In the genomic region with DNA sequence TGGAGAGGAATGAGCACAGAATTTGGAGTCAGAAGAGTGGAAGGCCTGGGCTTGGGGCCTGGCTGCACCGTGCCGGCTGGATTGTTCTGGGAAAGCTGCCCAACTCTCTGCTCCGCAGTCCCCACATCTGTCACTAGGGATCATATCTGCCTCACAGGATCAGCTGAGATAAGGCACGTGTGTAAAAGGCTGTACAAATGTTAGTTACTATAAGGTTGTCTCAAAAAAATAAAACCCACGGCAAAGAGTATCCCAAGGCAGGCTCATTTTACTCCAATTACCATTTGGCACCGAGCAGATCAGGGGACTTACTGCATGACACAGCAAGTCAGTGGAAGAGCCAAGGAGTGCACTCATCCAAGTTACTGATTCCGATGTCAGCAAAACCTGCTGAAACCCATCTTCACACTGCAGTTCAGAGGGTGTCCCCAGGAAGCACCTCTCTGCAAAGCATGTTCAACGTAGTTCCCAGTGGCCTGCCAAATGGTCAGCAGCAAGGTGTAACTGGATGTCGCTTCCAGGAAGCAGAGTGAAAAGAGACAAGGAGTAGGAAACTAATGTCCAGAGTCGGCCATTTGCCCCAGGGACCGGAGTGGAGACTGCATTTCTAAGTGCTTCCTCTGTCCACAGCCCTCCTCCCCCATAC, we compare ENCODE assay signal across 9 cellular contexts. TPM values are rescaled to one million over a fixed set of nuclear protein-coding genes. Genes with fewer than 3 reads are reported as not detected.
DNase-seq lines count a peak whose midpoint lies in the region; ATAC-seq, FAIRE-seq and TF ChIP-seq lines count a peak whose summit lies in the region.
"Had no signal": no experiment of that assay in that cellular context is flagged by ENCODE, and none has a peak within 500 bp of the region (broad histone marks: within the 10 kb centered on the region; RNA-seq: fewer than 3 reads in every experiment).

No MANE protein-coding gene starts in this region.

- H3K9ac ChIP-seq in SK-N-MC (ENCODE audit: insufficient read length): peak overlapping the region; percentile 56

- H3K27ac Mint-ChIP-seq in activated CD4-positive, alpha-beta memory T cell treated with anti-CD3 and anti-CD28 coated beads, Interleukin-2, amount 10 ng/mL, durations not matched to agents 7 days and 5 days: no peak overlapping the region

- no peak for FAIRE-seq in pancreas (lab: Jason Lieb, UNC)

- peak; percentile 48 for DNase-seq in HFF-Myc (ENCODE audit: extremely low read depth, low read depth)
- DNase-seq in SK-N-MC (ENCODE audit: low read depth, low spot score): no peak
- peak; percentile 86 for DNase-seq in fibroblast of villous mesenchyme (ENCODE audit: low read depth)
- peak in 4 of 6 donors; percentile 39 to 51 (median 42) for DNase-seq in pancreas
- DNase-seq in activated CD4-positive, alpha-beta memory T cell treated with anti-CD3 and anti-CD28 coated beads, Interleukin-2, amount 10 ng/mL, durations not matched to agents 7 days and 5 days: no peak
- DNase-seq in NOMO-1 treated with DMSO at 0.1 percent for 48 hours (lab: John Stamatoyannopoulos, UW; ENCODE audit: unreplicated experiment): no peak
- DNase-seq in T-helper 9 cell: no peak

- no peaks in the 10 kb centered on the region for H3K9me3 Mint-ChIP-seq in activated CD4-positive, alpha-beta memory T cell treated with anti-CD3 and anti-CD28 coated beads, Interleukin-2, amount 10 ng/mL, durations not matched to agents 7 days and 5 days

- WGBS in pancreas, 2 donors: 27 to 32% methylated on average over 11 of the region's 11 CpGs

- no peaks in the 10 kb centered on the region for H3K27me3 Mint-ChIP-seq in activated CD4-positive, alpha-beta memory T cell treated with anti-CD3 and anti-CD28 coated beads, Interleukin-2, amount 10 ng/mL, durations not matched to agents 7 days and 5 days

- intact Hi-C loops in pancreas (cut with DNase I): no loop called here

- peaks cover 15% of the 10 kb centered on the region for H3K4me1 Mint-ChIP-seq in activated CD4-positive, alpha-beta memory T cell treated with anti-CD3 and anti-CD28 coated beads, Interleukin-2, amount 10 ng/mL, durations not matched to agents 7 days and 5 days

- H3K4me3 Mint-ChIP-seq in activated CD4-positive, alpha-beta memory T cell treated with anti-CD3 and anti-CD28 coated beads, Interleukin-2, amount 10 ng/mL, durations not matched to agents 7 days and 5 days: no peak overlapping the region

- POLR2A ChIA-PET in activated CD4-positive, alpha-beta memory T cell treated with anti-CD3 and anti-CD28 coated beads, Interleukin-2, amount 10 ng/mL, durations not matched to agents 7 days and 5 days (lab: Charles Lee): no interaction called here

- H3K4me1 ChIP-seq in pancreas: peaks cover 0 to 7% (median 5%) of the 10 kb centered on the region in 3 donors

- ATAC-seq in pancreas (peak in 3 of 4 donors; percentile 67 to 68 (median 67)), HG03457 (IDR thresholded peaks at IDR 0.05; ENCODE audit: unreplicated experiment) (no peak)

- H3K4me3 ChIP-seq in HFF-Myc (replicated peaks; ENCODE audit: low read depth, low read length): no peak overlapping the region
- H3K4me3 ChIP-seq in SK-N-MC: peak overlapping the region; percentile 4; the same call in 1 of the 2 replicates
- no peak overlapping the region for H3K4me3 ChIP-seq in fibroblast of villous mesenchyme (ENCODE audit: low read depth, low read length)
- no peak overlapping the region for H3K4me3 ChIP-seq in pancreas
- H3K4me3 ChIP-seq: PC-9 had no signal

- H3K36me3 ChIP-seq in SK-N-MC (ENCODE audit: insufficient read depth, low read length): no peaks in the 10 kb centered on the region
- no peaks in the 10 kb centered on the region for H3K36me3 ChIP-seq in pancreas

- H3K36me3 Mint-ChIP-seq in activated CD4-positive, alpha-beta memory T cell treated with anti-CD3 and anti-CD28 coated beads, Interleukin-2, amount 10 ng/mL, durations not matched to agents 7 days and 5 days (ENCODE audit: low read depth): no peaks in the 10 kb centered on the region

- CTCF ChIA-PET in activated CD4-positive, alpha-beta memory T cell treated with anti-CD3 and anti-CD28 coated beads, Interleukin-2, amount 10 ng/mL, durations not matched to agents 7 days and 5 days (lab: Charles Lee): interaction anchor here (0.5 kb wide), 1 partner anchor 203 kb away, joined by 4 read pairs; no protein-coding TSS in a partner anchor

- H3K27me3 ChIP-seq in pancreas: no peaks in the 10 kb centered on the region

- peak; percentile 9 for TF ChIP-seq CTCF in HFF-Myc (IDR thresholded peaks at IDR 0.05; ENCODE audit: low read depth, low read length, missing control alignments)
- peak; percentile 24 for TF ChIP-seq CTCF in fibroblast of villous mesenchyme (IDR thresholded peaks at IDR 0.05; ENCODE audit: insufficient read depth, low read depth, low read length)
- TF ChIP-seq CTCF in pancreas (IDR thresholded peaks at IDR 0.05): no peak

- H3K27ac ChIP-seq in SK-N-MC: peak overlapping the region; percentile 81
- peak overlapping the region in 2 of 4 donors; percentile 46 to 53 for H3K27ac ChIP-seq in pancreas
- H3K27ac ChIP-seq: PC-9 had no signal

- H3K9me3 ChIP-seq in SK-N-MC (ENCODE audit: low read depth, low read length) (no peaks in the 10 kb centered on the region), pancreas (no peaks in the 10 kb centered on the region)

RNA-seq across cellular contexts. Expression of gene MRTFA, which starts 18.1 kb away (rescaled TPM):
- total RNA-seq in fibroblast of villous mesenchyme (44.9 and 50.6 TPM in 2 replicates), pancreas (10 to 100 TPM; 15.2 to 35.3 (median 24.1) TPM)
- 10 to 100 TPM; 13.6 to 24.7 TPM for polyA plus RNA-seq in pancreas
- 10 to 100 TPM; 58.5 to 61.5 TPM for total RNA-seq in activated CD4-positive, alpha-beta memory T cell treated with anti-CD3 and anti-CD28 coated beads, Interleukin-2, amount 10 ng/mL, durations not matched to agents 7 days and 5 days

RNA-seq across cellular contexts. Expression of gene MCHR1, which starts 24.6 kb away (rescaled TPM):
- total RNA-seq in fibroblast of villous mesenchyme: 0.32 and 0.43 TPM in 2 replicates
- under 1 TPM in 1 of 6 donors, not detected in 5; 0.26 TPM for total RNA-seq in pancreas
- under 1 TPM in 1 of 2 donors, not detected in 1; 0.23 TPM for polyA plus RNA-seq in pancreas
- not detected for total RNA-seq in activated CD4-positive, alpha-beta memory T cell treated with anti-CD3 and anti-CD28 coated beads, Interleukin-2, amount 10 ng/mL, durations not matched to agents 7 days and 5 days

Comparison
In these comparisons a context has a peak if more than half of its experiments do, and no peak if none do; other contexts are left out.
1. DNase-seq: peak in HFF-Myc (single experiment), fibroblast of villous mesenchyme (single experiment) and pancreas (4 of 6); none in SK-N-MC (single experiment), activated CD4-positive, alpha-beta memory T cell treated with anti-CD3 and anti-CD28 coated beads, Interleukin-2, amount 10 ng/mL, durations not matched to agents 7 days and 5 days (single experiment), NOMO-1 treated with DMSO at 0.1 percent for 48 hours (single experiment) and T-helper 9 cell (single experiment).
2. CTCF ChIP-seq: peak in HFF-Myc (single experiment) and fibroblast of villous mesenchyme (single experiment); none in pancreas (0 of 4).